In genomic region chr11:4605057-4605456, GRCh38 we compare ENCODE assay signal across 8 cellular contexts. TPM values are rescaled to one million over a fixed set of nuclear protein-coding genes. Genes with fewer than 3 reads are reported as not detected.
"Had no signal": no experiment of that assay in that cellular context is flagged by ENCODE, and none has a peak within 500 bp of the region (broad histone marks: within the 10 kb centered on the region; RNA-seq: fewer than 3 reads in every experiment).

No MANE protein-coding gene starts in this region.

- FAIRE-seq: HTR-8/SVneo had no signal

- DNase-seq: H9, HCEC 1CT, IMR-90, KBM-7 had no signal

- ATAC-seq: GM23338 had no signal

- H2AFZ ChIP-seq: GM23338 had no signal

- H3K4me2 ChIP-seq: GM23338 had no signal

- H3K4me3 ChIP-seq: GM23338 had no signal

RNA-seq across cellular contexts. Expression of gene OR52I1, which starts 11.2 kb away (rescaled TPM):
- total RNA-seq: GM23338, H4, H9, HT-29, IMR-90 had no signal
- polyA plus RNA-seq: GM23338, IMR-90 had no signal

RNA-seq across cellular contexts. Expression of gene OR52I2, which starts 23.5 kb away (rescaled TPM):
- total RNA-seq: GM23338, H4, H9, HT-29, IMR-90 had no signal
- polyA plus RNA-seq: IMR-90 had no signal

RNA-seq across cellular contexts. Expression of gene OR51D1, which starts 32.2 kb away (rescaled TPM):
- total RNA-seq: GM23338, H4, H9, HT-29, IMR-90 had no signal
- polyA plus RNA-seq: GM23338, IMR-90 had no signal

RNA-seq across cellular contexts. Expression of gene OR51E1, which starts 38.7 kb away (rescaled TPM):
- total RNA-seq: GM23338, H4, H9, IMR-90 had no signal
- polyA plus RNA-seq: GM23338 had no signal
